Comparison of ENCODE assay signal across 9 cellular contexts in the genomic region with DNA sequence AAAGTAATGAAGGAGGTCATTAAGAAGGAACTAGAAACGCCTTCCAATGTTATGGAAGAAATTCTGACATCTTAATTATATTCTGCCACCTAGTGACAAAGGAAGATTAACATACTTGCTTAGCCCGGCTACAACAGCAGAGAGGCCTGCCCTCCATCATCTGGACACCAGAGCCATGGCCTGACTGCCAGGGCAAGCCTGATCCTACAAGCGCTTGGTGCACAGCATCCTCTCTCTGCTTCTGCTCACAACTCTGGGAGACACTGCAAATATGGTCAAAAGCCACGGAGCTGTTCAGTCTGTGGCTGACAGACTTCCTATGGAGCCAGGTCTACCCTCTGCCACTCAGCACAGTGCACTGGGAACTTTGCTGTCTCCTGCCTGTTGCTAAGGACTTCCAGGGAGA.
DNase-seq lines count a peak whose midpoint lies in the region; ATAC-seq and TF ChIP-seq lines count a peak whose summit lies in the region.
"Had no signal": no experiment of that assay in that cellular context is flagged by ENCODE, and none has a peak within 500 bp of the region (broad histone marks: within the 10 kb centered on the region; RNA-seq: fewer than 3 reads in every experiment).

No MANE protein-coding gene starts in this region.

- DNase-seq in AG10803 (ENCODE audit: low read depth) (peak; percentile 90), GM12865 (ENCODE audit: low read depth) (peak; percentile 59), NCI-H2029 (lab: John Stamatoyannopoulos, UW) (peak; percentile 20), fibroblast of villous mesenchyme (ENCODE audit: low read depth) (peak; percentile 90), neural crest cell (ENCODE audit: low read depth, low spot score) (peak; percentile 8)
- DNase-seq in activated CD4-positive, alpha-beta T cell treated with anti-CD3 and anti-CD28 coated beads, Interleukin-2, amount 10 ng/mL, durations not matched to agents 7 days and 5 days: peak; percentile 9
- no peak for DNase-seq in activated CD4-positive, CD25-positive, alpha-beta regulatory T cell treated with anti-CD3 and anti-CD28 coated beads, Interleukin-2, amount 50 U/mL, for 72 hours

- no peak overlapping the region for H3K27ac Mint-ChIP-seq in activated CD4-positive, alpha-beta T cell treated with anti-CD3 and anti-CD28 coated beads, Interleukin-2, amount 10 ng/mL, durations not matched to agents 7 days and 5 days
- H3K27ac Mint-ChIP-seq in neural crest cell (ENCODE audit: unreplicated experiment): no peak overlapping the region
- H3K27ac Mint-ChIP-seq: IgD-negative memory B cell had no signal

- CTCF ChIA-PET in activated CD4-positive, alpha-beta T cell treated with anti-CD3 and anti-CD28 coated beads, Interleukin-2, amount 10 ng/mL, durations not matched to agents 7 days and 5 days (lab: Charles Lee): interaction anchor here (1.0 to 1.7 kb wide), 3 partner anchors 36 to 230 kb away, joined by 3 to 5 read pairs (median 3); partner anchors contain the start of gene SLC44A1

- H3K4me3 ChIP-seq in AG10803 (ENCODE audit: low read length) (no peak overlapping the region), GM12865 (ENCODE audit: low read depth, low read length) (no peak overlapping the region), fibroblast of villous mesenchyme (ENCODE audit: low read depth, low read length) (no peak overlapping the region)

- TF ChIP-seq CTCF in AG10803 (conservative IDR thresholded peaks at IDR 0.05; ENCODE audit: low read length) (peak; percentile 57), GM12865 (IDR thresholded peaks at IDR 0.05; ENCODE audit: insufficient read depth, low read depth, low read length, missing control alignments) (peak; percentile 31), fibroblast of villous mesenchyme (IDR thresholded peaks at IDR 0.05; ENCODE audit: insufficient read depth, low read depth, low read length) (peak; percentile 47), neural crest cell (conservative IDR thresholded peaks at IDR 0.05) (peak; percentile 54)

- no peaks in the 10 kb centered on the region for H3K36me3 Mint-ChIP-seq in activated CD4-positive, alpha-beta T cell treated with anti-CD3 and anti-CD28 coated beads, Interleukin-2, amount 10 ng/mL, durations not matched to agents 7 days and 5 days (ENCODE audit: low read depth)
- no peaks in the 10 kb centered on the region for H3K36me3 Mint-ChIP-seq in neural crest cell (ENCODE audit: low read depth)
- H3K36me3 Mint-ChIP-seq: IgD-negative memory B cell had no signal

- H3K4me1 Mint-ChIP-seq in activated CD4-positive, alpha-beta T cell treated with anti-CD3 and anti-CD28 coated beads, Interleukin-2, amount 10 ng/mL, durations not matched to agents 7 days and 5 days: no peaks in the 10 kb centered on the region
- peaks cover 7% of the 10 kb centered on the region for H3K4me1 Mint-ChIP-seq in neural crest cell

- POLR2A ChIA-PET in activated CD4-positive, alpha-beta T cell treated with anti-CD3 and anti-CD28 coated beads, Interleukin-2, amount 10 ng/mL, durations not matched to agents 7 days and 5 days (lab: Charles Lee): no interaction called here

- no peak overlapping the region for H3K4me3 Mint-ChIP-seq in activated CD4-positive, alpha-beta T cell treated with anti-CD3 and anti-CD28 coated beads, Interleukin-2, amount 10 ng/mL, durations not matched to agents 7 days and 5 days
- H3K4me3 Mint-ChIP-seq in neural crest cell: no peak overlapping the region
- H3K4me3 Mint-ChIP-seq: IgD-negative memory B cell had no signal

- H3K27me3 Mint-ChIP-seq in activated CD4-positive, alpha-beta T cell treated with anti-CD3 and anti-CD28 coated beads, Interleukin-2, amount 10 ng/mL, durations not matched to agents 7 days and 5 days: peaks cover 11% of the 10 kb centered on the region
- H3K27me3 Mint-ChIP-seq in neural crest cell (ENCODE audit: low read depth): no peaks in the 10 kb centered on the region
- H3K27me3 Mint-ChIP-seq: IgD-negative memory B cell had no signal

- peak; percentile 79 for ATAC-seq in HG02678 (IDR thresholded peaks at IDR 0.05; ENCODE audit: unreplicated experiment)

- no peaks in the 10 kb centered on the region for H3K9me3 Mint-ChIP-seq in activated CD4-positive, alpha-beta T cell treated with anti-CD3 and anti-CD28 coated beads, Interleukin-2, amount 10 ng/mL, durations not matched to agents 7 days and 5 days
- no peaks in the 10 kb centered on the region for H3K9me3 Mint-ChIP-seq in neural crest cell
- H3K9me3 Mint-ChIP-seq: IgD-negative memory B cell had no signal
